20 cellular contexts compared by ENCODE assay signal in the genomic region with DNA sequence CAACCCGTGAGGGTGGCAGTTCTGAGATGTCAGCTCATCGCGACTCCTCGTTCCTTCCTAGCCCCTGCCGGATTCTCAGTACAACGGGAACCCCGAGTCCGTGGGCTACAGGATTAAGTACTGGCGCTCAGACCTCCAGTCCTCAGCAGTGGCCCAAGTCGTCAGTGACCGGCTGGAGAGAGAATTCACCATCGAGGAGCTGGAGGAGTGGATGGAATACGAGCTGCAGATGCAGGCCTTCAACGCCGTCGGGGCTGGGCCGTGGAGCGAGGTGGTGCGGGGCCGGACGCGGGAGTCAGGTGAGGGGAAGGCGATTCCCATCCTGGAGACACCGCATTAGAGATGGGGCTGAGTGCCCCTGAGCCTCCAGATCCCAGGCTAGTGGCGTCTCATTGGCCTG.
"Had no signal": no experiment of that assay in that cellular context is flagged by ENCODE, and none has a peak within 500 bp of the region (broad histone marks: within the 10 kb centered on the region; RNA-seq: fewer than 3 reads in every experiment).

No MANE protein-coding gene starts in this region.

- H3K27me3 ChIP-seq: MG63, SJCRH30 had no signal

- H3K36me3 ChIP-seq: MG63, SJCRH30 had no signal

- DNase-seq: KBM-7, MG63, NCI-H1092, NCI-H1105 treated with DMSO at 0.1 percent for 48 hours, NCI-H1417 treated with DMSO at 0.1 percent for 48 hours, NCI-H146, NCI-H1694 treated with DMSO at 0.1 percent for 48 hours, NCI-H1930, NCI-H2081, NCI-H2107, NCI-H2227 treated with DMSO at 0.1 percent for 48 hours, NCI-H524, NCI-H526 treated with DMSO at 0.1 percent for 48 hours, NCI-H748 treated with DMSO at 0.1 percent for 48 hours, PC-3, SHP77 treated with DMSO at 0.1 percent for 48 hours, SJCRH30 had no signal

- H3K9me3 ChIP-seq: MG63, SJCRH30 had no signal

- ATAC-seq: Panc1, PC-3, SK-N-SH treated with all-trans-retinoic acid at 6 μM for 48 hours had no signal

- H3K4me3 ChIP-seq: MG63, SJCRH30 had no signal

- H3K4me1 ChIP-seq: SJCRH30 had no signal

- H3K27ac ChIP-seq: RWPE1, SJCRH30 had no signal
